22 cellular contexts compared by ENCODE assay signal in genomic region chr11:90241414-90241813, GRCh38. TPM values are rescaled to one million over a fixed set of nuclear protein-coding genes. Genes with fewer than 3 reads are reported as not detected.
DNase-seq lines count a peak whose midpoint lies in the region; ATAC-seq and TF ChIP-seq lines count a peak whose summit lies in the region.
"Had no signal": no experiment of that assay in that cellular context is flagged by ENCODE, and none has a peak within 500 bp of the region (broad histone marks: within the 10 kb centered on the region; RNA-seq: fewer than 3 reads in every experiment).

No MANE protein-coding gene starts in this region.

- peaks cover 16% of the 10 kb centered on the region for H3K4me1 Mint-ChIP-seq in neural progenitor cell
- no peaks in the 10 kb centered on the region for H3K4me1 Mint-ChIP-seq in activated CD8-positive, alpha-beta T cell treated with anti-CD3 and anti-CD28 coated beads for 36 hours (ENCODE audit: low read depth)
- H3K4me1 Mint-ChIP-seq: activated naive CD8-positive, alpha-beta T cell treated with anti-CD3 and anti-CD28 coated beads, Interleukin-2, amount 50 U/mL, for 24 hours; CD14-positive monocyte had no signal

- H3K79me2 ChIP-seq in neural progenitor cell (ENCODE audit: low read depth) = no peaks in the 10 kb centered on the region

- H3K9me3 ChIP-seq in neural progenitor cell (ENCODE audit: low read depth) = no peaks in the 10 kb centered on the region
- H3K9me3 ChIP-seq: lower lobe of right lung, thoracic aorta, vagina had no signal

- H3K27me3 ChIP-seq in neural progenitor cell = no peaks in the 10 kb centered on the region
- H3K27me3 ChIP-seq: dorsolateral prefrontal cortex, vagina had no signal

- no peaks in the 10 kb centered on the region for H3K27me3 Mint-ChIP-seq in neural progenitor cell (ENCODE audit: insufficient read depth, low read depth)
- peaks cover 17% of the 10 kb centered on the region for H3K27me3 Mint-ChIP-seq in activated CD8-positive, alpha-beta T cell treated with anti-CD3 and anti-CD28 coated beads for 36 hours

- DNase-seq in NCI-H510A treated with DMSO at 0.1 percent for 48 hours (lab: John Stamatoyannopoulos, UW) (peak; percentile 23), NCI-H510A (lab: John Stamatoyannopoulos, UW) (no peak), NB4 (ENCODE audit: low read depth) (peak; percentile 10), SHP77 treated with DMSO at 0.1 percent for 48 hours (lab: John Stamatoyannopoulos, UW) (peak; percentile 43), neural progenitor cell (ENCODE audit: low spot score) (no peak), erythroblast (lab: John Stamatoyannopoulos, UW) (no peak)
- DNase-seq in activated CD8-positive, alpha-beta T cell treated with anti-CD3 and anti-CD28 coated beads for 36 hours = no peak
- DNase-seq: activated CD4-positive, alpha-beta T cell treated with anti-CD3 and anti-CD28 coated beads, Interleukin-2, amount 50 U/mL, for 1 hour; activated naive CD8-positive, alpha-beta T cell treated with anti-CD3 and anti-CD28 coated beads, Interleukin-2, amount 50 U/mL, for 24 hours; cerebellar nuclear complex; dorsolateral prefrontal cortex; head of caudate nucleus; kidney glomerular epithelial cell; lower lobe of right lung; NCI-H446; stimulated activated naive CD8-positive, alpha-beta T cell treated with anti-CD3 and anti-CD28 coated beads, Interleukin-15, Interleukin-2, amounts not matched to agents 100 U/mL and 50 U/mL, for 24 hours; T-helper 2 cell had no signal

- no peaks in the 10 kb centered on the region for H4K20me1 ChIP-seq in neural progenitor cell (ENCODE audit: low read depth)

- POLR2A ChIA-PET in activated CD8-positive, alpha-beta T cell treated with anti-CD3 and anti-CD28 coated beads for 36 hours (lab: Charles Lee) = no interaction called here

- no peak overlapping the region for H3K4me3 Mint-ChIP-seq in neural progenitor cell
- no peak overlapping the region for H3K4me3 Mint-ChIP-seq in activated CD8-positive, alpha-beta T cell treated with anti-CD3 and anti-CD28 coated beads for 36 hours
- H3K4me3 Mint-ChIP-seq: activated naive CD8-positive, alpha-beta T cell treated with anti-CD3 and anti-CD28 coated beads, Interleukin-2, amount 50 U/mL, for 24 hours; CD14-positive monocyte had no signal

- TF ChIP-seq CTCF in NB4 (IDR thresholded peaks at IDR 0.05; ENCODE audit: low read depth, low read length) = no peak
- no peak for TF ChIP-seq CTCF in neural progenitor cell (IDR thresholded peaks at IDR 0.05)
- no peak for TF ChIP-seq CTCF in activated CD8-positive, alpha-beta T cell treated with anti-CD3 and anti-CD28 coated beads for 36 hours (IDR thresholded peaks at IDR 0.05)

- no peak overlapping the region for H3K9ac ChIP-seq in neural progenitor cell

- H2AFZ ChIP-seq in neural progenitor cell (replicated peaks) = peak overlapping the region; percentile 80

- peak overlapping the region; percentile 62 for H3K4me2 ChIP-seq in neural progenitor cell

- CTCF ChIA-PET in activated CD8-positive, alpha-beta T cell treated with anti-CD3 and anti-CD28 coated beads for 36 hours (lab: Charles Lee) = interaction anchor here (1.6 kb wide), 1 partner anchor 37 kb away, joined by 4 read pairs; no protein-coding TSS in a partner anchor

- H3K27ac ChIP-seq in neural progenitor cell = no peak overlapping the region
- H3K27ac ChIP-seq: dorsolateral prefrontal cortex, lower lobe of right lung, SK-N-MC, thoracic aorta, vagina had no signal

- no peaks in the 10 kb centered on the region for H3K36me3 Mint-ChIP-seq in neural progenitor cell
- no peaks in the 10 kb centered on the region for H3K36me3 Mint-ChIP-seq in activated CD8-positive, alpha-beta T cell treated with anti-CD3 and anti-CD28 coated beads for 36 hours (ENCODE audit: low read depth)
- H3K36me3 Mint-ChIP-seq: CD14-positive monocyte had no signal

- H3K9me3 Mint-ChIP-seq in neural progenitor cell = no peaks in the 10 kb centered on the region
- no peaks in the 10 kb centered on the region for H3K9me3 Mint-ChIP-seq in activated CD8-positive, alpha-beta T cell treated with anti-CD3 and anti-CD28 coated beads for 36 hours
- H3K9me3 Mint-ChIP-seq: activated naive CD8-positive, alpha-beta T cell treated with anti-CD3 and anti-CD28 coated beads, Interleukin-2, amount 50 U/mL, for 24 hours had no signal

- H3K4me1 ChIP-seq in neural progenitor cell = peaks cover 28% of the 10 kb centered on the region
- H3K4me1 ChIP-seq: lower lobe of right lung, vagina had no signal

- H3K27ac Mint-ChIP-seq in neural progenitor cell = no peak overlapping the region
- no peak overlapping the region for H3K27ac Mint-ChIP-seq in activated CD8-positive, alpha-beta T cell treated with anti-CD3 and anti-CD28 coated beads for 36 hours
- H3K27ac Mint-ChIP-seq: activated naive CD8-positive, alpha-beta T cell treated with anti-CD3 and anti-CD28 coated beads, Interleukin-2, amount 50 U/mL, for 24 hours; CD14-positive monocyte had no signal

- intact Hi-C loops in activated CD8-positive, alpha-beta T cell treated with anti-CD3 and anti-CD28 coated beads for 36 hours (cut with micrococcal nuclease) = no loop called here

- H3K4me3 ChIP-seq in NB4 (ENCODE audit: low read depth, low read length) (no peak overlapping the region), neural progenitor cell (no peak overlapping the region)
- H3K4me3 ChIP-seq: dorsolateral prefrontal cortex, lower lobe of right lung, SK-N-MC, thoracic aorta, vagina had no signal

- TF ChIP-seq POLR2A in NB4 (IDR thresholded peaks at IDR 0.05; ENCODE audit: extremely low read depth, insufficient read length) (no peak), erythroblast (IDR thresholded peaks at IDR 0.05; ENCODE audit: low read length) (no peak)

- no peaks in the 10 kb centered on the region for H3K36me3 ChIP-seq in neural progenitor cell
- H3K36me3 ChIP-seq: lower lobe of right lung, thoracic aorta, vagina had no signal

- H3F3A ChIP-seq in neural progenitor cell (ENCODE audit: low read depth) = peaks cover 4% of the 10 kb centered on the region

- no peak for ATAC-seq in activated CD8-positive, alpha-beta T cell treated with anti-CD3 and anti-CD28 coated beads for 36 hours
- ATAC-seq: activated naive CD8-positive, alpha-beta T cell treated with anti-CD3 and anti-CD28 coated beads, Interleukin-2, amount 50 U/mL, for 24 hours; lower lobe of right lung; sciatic nerve; stimulated activated naive CD8-positive, alpha-beta T cell treated with anti-CD3 and anti-CD28 coated beads, Interleukin-15, Interleukin-2, amounts not matched to agents 100 U/mL and 50 U/mL, for 24 hours had no signal

RNA-seq across cellular contexts. Expression of gene CHORDC1, which starts 18.6 kb away (rescaled TPM):
- 75.0 and 120 TPM in 2 replicates for total RNA-seq in neural progenitor cell (ENCODE audit: low replicate concordance)
- total RNA-seq in activated CD8-positive, alpha-beta T cell treated with anti-CD3 and anti-CD28 coated beads for 36 hours = 10 to 100 TPM; 75.7 to 82.6 TPM

Comparison
In these comparisons a context has a peak if more than half of its experiments do, and no peak if none do; other contexts are left out.
1. DNase-seq: peak in NCI-H510A treated with DMSO at 0.1 percent for 48 hours (single experiment), NB4 (single experiment) and SHP77 treated with DMSO at 0.1 percent for 48 hours (single experiment); none in NCI-H510A (single experiment), neural progenitor cell (single experiment), erythroblast (0 of 2) and activated CD8-positive, alpha-beta T cell treated with anti-CD3 and anti-CD28 coated beads for 36 hours (single experiment).